Comparison of ENCODE assay signal across 10 cellular contexts in the genomic region with DNA sequence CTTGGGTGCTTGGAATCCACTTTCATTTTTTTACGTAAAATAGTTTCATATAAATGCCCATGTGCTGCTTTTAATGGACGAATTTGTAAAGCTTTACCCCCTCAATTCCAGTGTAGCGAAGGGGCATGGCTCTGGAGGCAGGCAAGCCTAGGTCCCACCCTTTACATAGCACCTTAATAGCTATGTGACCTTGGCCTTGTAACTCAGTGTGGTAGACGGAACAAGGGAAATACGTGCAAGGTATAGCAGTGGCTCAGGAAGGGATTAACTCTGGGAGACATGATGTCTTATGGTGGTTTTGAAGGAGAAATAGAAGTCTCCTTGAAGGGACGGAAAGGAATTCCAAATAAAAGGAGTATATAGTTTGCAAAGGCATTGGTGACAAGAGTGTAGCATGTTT. TPM values are rescaled to one million over a fixed set of nuclear protein-coding genes. Genes with fewer than 3 reads are reported as not detected.
A peak's percentile ranks its signal among the peaks of the same experiment; 100 is the strongest.
DNase-seq lines count a peak whose midpoint lies in the region; ATAC-seq, FAIRE-seq and TF ChIP-seq lines count a peak whose summit lies in the region.
"Had no signal": no experiment of that assay in that cellular context is flagged by ENCODE, and none has a peak within 500 bp of the region (broad histone marks: within the 10 kb centered on the region; RNA-seq: fewer than 3 reads in every experiment).

No MANE protein-coding gene starts in this region.

- H3K36me3 ChIP-seq in astrocyte (ENCODE audit: insufficient read depth, low read length) (peaks cover 28% of the 10 kb centered on the region), lung (ENCODE audit: control insufficient read depth in 2 of 2, insufficient read depth in 2 of 2, low read length in 2 of 2) (peaks cover 6 to 18% of the 10 kb centered on the region in 2 donors), upper lobe of right lung (peaks cover 35% of the 10 kb centered on the region)

- no peaks in the 10 kb centered on the region for H3K27me3 ChIP-seq in astrocyte (ENCODE audit: insufficient read depth, low read length)
- no peaks in the 10 kb centered on the region for H3K27me3 ChIP-seq in lung (ENCODE audit: control insufficient read depth, insufficient read depth)
- H3K27me3 ChIP-seq in upper lobe of right lung, result no peaks in the 10 kb centered on the region

- no peak for FAIRE-seq in astrocyte (lab: Jason Lieb, UNC)
- FAIRE-seq: islet of Langerhans had no signal

- no peaks in the 10 kb centered on the region for H3K9me3 Mint-ChIP-seq in activated naive CD4-positive, alpha-beta T cell treated with anti-CD3 and anti-CD28 coated beads, Interleukin-2, amount 10 ng/mL, durations not matched to agents 7 days and 5 days
- no peaks in the 10 kb centered on the region for H3K9me3 Mint-ChIP-seq in astrocyte (ENCODE audit: unreplicated experiment)

- H3K4me2 ChIP-seq in astrocyte (ENCODE audit: low read length), result peak overlapping the region; percentile 93

- peak overlapping the region; percentile 100 for H3K4me3 Mint-ChIP-seq in activated naive CD4-positive, alpha-beta T cell treated with anti-CD3 and anti-CD28 coated beads, Interleukin-2, amount 10 ng/mL, durations not matched to agents 7 days and 5 days
- H3K4me3 Mint-ChIP-seq in astrocyte (ENCODE audit: unreplicated experiment), result peak overlapping the region; percentile 99

- H3K27ac Mint-ChIP-seq in activated naive CD4-positive, alpha-beta T cell treated with anti-CD3 and anti-CD28 coated beads, Interleukin-2, amount 10 ng/mL, durations not matched to agents 7 days and 5 days, result peak overlapping the region; percentile 99
- H3K27ac Mint-ChIP-seq in astrocyte (ENCODE audit: unreplicated experiment), result peak overlapping the region; percentile 29

- H3K27ac ChIP-seq in astrocyte (ENCODE audit: low read depth, low read length) (peak overlapping the region; percentile 94), lung (ENCODE audit: low read depth in 1 of 2, low read length in 1 of 2) (peak overlapping the region in 1 of 2 donors; percentile 33), upper lobe of right lung (peak overlapping the region; percentile 96)

- H3K4me3 ChIP-seq in astrocyte (ENCODE audit: insufficient read depth, low read depth, low read length), result peak overlapping the region; percentile 100
- peak overlapping the region; percentile 41 for H3K4me3 ChIP-seq in lung
- H3K4me3 ChIP-seq in upper lobe of right lung, result peak overlapping the region; percentile 92

- peaks cover 62% of the 10 kb centered on the region for H3K79me2 ChIP-seq in astrocyte (ENCODE audit: insufficient read depth, low read length)

- CTCF ChIA-PET in activated naive CD4-positive, alpha-beta T cell treated with anti-CD3 and anti-CD28 coated beads, Interleukin-2, amount 10 ng/mL, durations not matched to agents 7 days and 5 days (lab: Charles Lee), result interaction anchor here (1.4 to 1.7 kb wide), 2 partner anchors 15 to 80 kb away, joined by 4 to 6 read pairs; no protein-coding TSS in a partner anchor

- peaks cover 37% of the 10 kb centered on the region for H3K36me3 Mint-ChIP-seq in activated naive CD4-positive, alpha-beta T cell treated with anti-CD3 and anti-CD28 coated beads, Interleukin-2, amount 10 ng/mL, durations not matched to agents 7 days and 5 days
- H3K36me3 Mint-ChIP-seq in astrocyte (ENCODE audit: low read depth, unreplicated experiment), result peaks cover 16% of the 10 kb centered on the region

- 74 to 75% methylated on average over 6 of the region's 6 CpGs for WGBS in lung, 2 donors

- peaks cover 56% of the 10 kb centered on the region for H4K20me1 ChIP-seq in astrocyte (ENCODE audit: insufficient read depth, low read length)

- TF ChIP-seq CTCF in astrocyte (IDR thresholded peaks at IDR 0.05; ENCODE audit: insufficient read depth, low read depth, low read length) (no peak), lung (IDR thresholded peaks at IDR 0.05; ENCODE audit: control extremely low read depth, extremely low read depth) (no peak), upper lobe of right lung (IDR thresholded peaks at IDR 0.05) (no peak)

- H3K9ac ChIP-seq in astrocyte (ENCODE audit: low read length), result peak overlapping the region; percentile 99

- ATAC-seq in lung (ENCODE audit: insufficient read depth, low FRiP score), result no peak
- no peak for ATAC-seq in upper lobe of right lung

- H3K4me1 Mint-ChIP-seq in activated naive CD4-positive, alpha-beta T cell treated with anti-CD3 and anti-CD28 coated beads, Interleukin-2, amount 10 ng/mL, durations not matched to agents 7 days and 5 days, result peaks cover 43% of the 10 kb centered on the region
- peaks cover 30% of the 10 kb centered on the region for H3K4me1 Mint-ChIP-seq in astrocyte (ENCODE audit: low read depth, unreplicated experiment)

- H3K4me1 ChIP-seq in astrocyte (ENCODE audit: insufficient read depth, low read length) (peaks cover 36% of the 10 kb centered on the region), lung (ENCODE audit: control insufficient read depth in 2 of 2, insufficient read depth in 2 of 2, low read length in 2 of 2) (peaks cover 8 to 17% of the 10 kb centered on the region in 2 donors), upper lobe of right lung (peaks cover 34% of the 10 kb centered on the region)

- peaks cover 9% of the 10 kb centered on the region for H3K27me3 Mint-ChIP-seq in activated naive CD4-positive, alpha-beta T cell treated with anti-CD3 and anti-CD28 coated beads, Interleukin-2, amount 10 ng/mL, durations not matched to agents 7 days and 5 days
- H3K27me3 Mint-ChIP-seq in astrocyte (ENCODE audit: low read depth, unreplicated experiment), result no peaks in the 10 kb centered on the region

- intact Hi-C loops in upper lobe of right lung (cut with DNase I), result no loop called here

- H3K9me3 ChIP-seq in astrocyte (ENCODE audit: insufficient read depth, low read depth, low read length) (no peaks in the 10 kb centered on the region), lung (ENCODE audit: control insufficient read depth in 2 of 2, insufficient read depth in 1 of 2, low read length in 1 of 2) (no peaks in the 10 kb centered on the region), upper lobe of right lung (no peaks in the 10 kb centered on the region)

- no peak for DNase-seq in activated naive CD4-positive, alpha-beta T cell treated with anti-CD3 and anti-CD28 coated beads, Interleukin-2, amount 10 ng/mL, durations not matched to agents 7 days and 5 days
- DNase-seq in activated naive CD4-positive, alpha-beta T cell (lab: John Stamatoyannopoulos, UW), result no peak
- DNase-seq in astrocyte (ENCODE audit: low read depth) (no peak), lung (ENCODE audit: low spot score) (no peak), upper lobe of right lung (no peak), islet precursor cell (no peak), AG08395 (ENCODE audit: low spot score) (no peak)
- DNase-seq in stimulated activated CD4-positive, alpha-beta T cell treated with anti-CD3 and anti-CD28 coated beads, Interleukin-2, amount 100 ng/mL, for 24 hours, result no peak
- DNase-seq: T1000 had no signal

- no peak overlapping the region for H2AFZ ChIP-seq in astrocyte (ENCODE audit: low read depth, low read length)

RNA-seq across cellular contexts. Expression of gene SEC61A1, which starts 1.4 kb away (rescaled TPM):
- 400 and 432 TPM in 2 replicates for total RNA-seq in astrocyte
- total RNA-seq in lung, result 100 to 1,000 TPM; 137 to 270 TPM
- 100 to 1,000 TPM; 139 to 207 TPM for polyA plus RNA-seq in lung
- 183 TPM for total RNA-seq in upper lobe of right lung

Comparison
In these comparisons a context has a peak if more than half of its experiments do, and no peak if none do; other contexts are left out.
1. H3K4me3 ChIP-seq: peak in every context shown above with its lines; median percentile 100 in astrocyte; 92 in upper lobe of right lung; 41 in lung.